ENCODE assay signal across 1 cellular context in the genomic region with DNA sequence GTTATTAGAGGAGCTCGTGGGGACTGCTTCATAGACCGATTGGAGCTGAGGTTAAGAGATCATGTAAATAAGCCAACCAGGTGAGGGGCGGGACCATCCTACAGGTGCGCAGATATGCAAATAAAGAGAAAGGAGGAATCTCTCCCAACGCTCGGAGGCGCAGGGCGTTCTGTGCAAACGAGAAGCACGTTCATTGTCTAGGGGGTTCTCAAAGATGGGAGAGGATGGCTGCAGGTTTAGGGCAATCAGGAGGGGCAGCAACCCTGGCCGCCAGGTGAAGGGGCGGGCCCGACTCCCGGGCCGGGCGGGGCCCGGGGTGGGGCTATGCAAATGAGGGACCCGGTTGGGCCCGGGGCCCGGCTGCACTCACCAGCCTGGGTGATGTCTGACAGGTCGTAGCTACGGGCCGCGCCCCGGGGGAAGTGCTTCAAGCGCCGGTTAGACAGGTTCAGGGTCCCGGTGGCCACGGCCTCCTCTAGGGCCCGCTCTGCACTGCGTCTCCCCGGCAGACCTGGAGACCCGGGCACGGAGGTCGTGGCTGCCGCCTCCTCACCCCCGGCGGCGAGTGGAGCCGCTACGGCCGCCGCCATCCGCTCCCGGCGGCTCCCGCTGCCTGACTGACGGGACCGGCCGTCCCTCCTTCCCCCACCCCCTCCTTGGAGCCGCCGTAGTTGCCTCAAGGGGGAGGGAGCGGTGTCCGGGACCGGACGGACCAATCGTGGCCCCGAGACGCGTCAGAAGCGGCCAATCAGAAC.
TF ChIP-seq lines count a peak whose summit lies in the region.

A gene with protein sequence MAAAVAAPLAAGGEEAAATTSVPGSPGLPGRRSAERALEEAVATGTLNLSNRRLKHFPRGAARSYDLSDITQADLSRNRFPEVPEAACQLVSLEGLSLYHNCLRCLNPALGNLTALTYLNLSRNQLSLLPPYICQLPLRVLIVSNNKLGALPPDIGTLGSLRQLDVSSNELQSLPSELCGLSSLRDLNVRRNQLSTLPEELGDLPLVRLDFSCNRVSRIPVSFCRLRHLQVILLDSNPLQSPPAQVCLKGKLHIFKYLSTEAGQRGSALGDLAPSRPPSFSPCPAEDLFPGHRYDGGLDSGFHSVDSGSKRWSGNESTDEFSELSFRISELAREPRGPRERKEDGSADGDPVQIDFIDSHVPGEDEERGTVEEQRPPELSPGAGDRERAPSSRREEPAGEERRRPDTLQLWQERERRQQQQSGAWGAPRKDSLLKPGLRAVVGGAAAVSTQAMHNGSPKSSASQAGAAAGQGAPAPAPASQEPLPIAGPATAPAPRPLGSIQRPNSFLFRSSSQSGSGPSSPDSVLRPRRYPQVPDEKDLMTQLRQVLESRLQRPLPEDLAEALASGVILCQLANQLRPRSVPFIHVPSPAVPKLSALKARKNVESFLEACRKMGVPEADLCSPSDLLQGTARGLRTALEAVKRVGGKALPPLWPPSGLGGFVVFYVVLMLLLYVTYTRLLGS (minus strand): TSS at position 619 of the 755 bp plus-strand sequence. CDS start 29 bp downstream, at position 590.

TF ChIP-seq in K562, 482 proteins besides CTCF, POLR2A, EP300 and RAD21 (continued from another document and continues in another):
- TF ChIP-seq, protein P1, sequence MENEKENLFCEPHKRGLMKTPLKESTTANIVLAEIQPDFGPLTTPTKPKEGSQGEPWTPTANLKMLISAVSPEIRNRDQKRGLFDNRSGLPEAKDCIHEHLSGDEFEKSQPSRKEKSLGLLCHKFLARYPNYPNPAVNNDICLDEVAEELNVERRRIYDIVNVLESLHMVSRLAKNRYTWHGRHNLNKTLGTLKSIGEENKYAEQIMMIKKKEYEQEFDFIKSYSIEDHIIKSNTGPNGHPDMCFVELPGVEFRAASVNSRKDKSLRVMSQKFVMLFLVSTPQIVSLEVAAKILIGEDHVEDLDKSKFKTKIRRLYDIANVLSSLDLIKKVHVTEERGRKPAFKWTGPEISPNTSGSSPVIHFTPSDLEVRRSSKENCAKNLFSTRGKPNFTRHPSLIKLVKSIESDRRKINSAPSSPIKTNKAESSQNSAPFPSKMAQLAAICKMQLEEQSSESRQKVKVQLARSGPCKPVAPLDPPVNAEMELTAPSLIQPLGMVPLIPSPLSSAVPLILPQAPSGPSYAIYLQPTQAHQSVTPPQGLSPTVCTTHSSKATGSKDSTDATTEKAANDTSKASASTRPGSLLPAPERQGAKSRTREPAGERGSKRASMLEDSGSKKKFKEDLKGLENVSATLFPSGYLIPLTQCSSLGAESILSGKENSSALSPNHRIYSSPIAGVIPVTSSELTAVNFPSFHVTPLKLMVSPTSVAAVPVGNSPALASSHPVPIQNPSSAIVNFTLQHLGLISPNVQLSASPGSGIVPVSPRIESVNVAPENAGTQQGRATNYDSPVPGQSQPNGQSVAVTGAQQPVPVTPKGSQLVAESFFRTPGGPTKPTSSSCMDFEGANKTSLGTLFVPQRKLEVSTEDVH (IDR thresholded peaks at IDR 0.05; ENCODE audit: low read depth, partially characterized antibody): peak; percentile 24
- TF ChIP-seq RFX5 (IDR thresholded peaks at IDR 0.05; ENCODE audit: low read depth, low read length): no peak
- TF ChIP-seq TRIM24 (IDR thresholded peaks at IDR 0.05): peak in 1 of 2 experiments; percentile 87; a peak in 2 of 4 replicates
- TF ChIP-seq, protein P2, sequence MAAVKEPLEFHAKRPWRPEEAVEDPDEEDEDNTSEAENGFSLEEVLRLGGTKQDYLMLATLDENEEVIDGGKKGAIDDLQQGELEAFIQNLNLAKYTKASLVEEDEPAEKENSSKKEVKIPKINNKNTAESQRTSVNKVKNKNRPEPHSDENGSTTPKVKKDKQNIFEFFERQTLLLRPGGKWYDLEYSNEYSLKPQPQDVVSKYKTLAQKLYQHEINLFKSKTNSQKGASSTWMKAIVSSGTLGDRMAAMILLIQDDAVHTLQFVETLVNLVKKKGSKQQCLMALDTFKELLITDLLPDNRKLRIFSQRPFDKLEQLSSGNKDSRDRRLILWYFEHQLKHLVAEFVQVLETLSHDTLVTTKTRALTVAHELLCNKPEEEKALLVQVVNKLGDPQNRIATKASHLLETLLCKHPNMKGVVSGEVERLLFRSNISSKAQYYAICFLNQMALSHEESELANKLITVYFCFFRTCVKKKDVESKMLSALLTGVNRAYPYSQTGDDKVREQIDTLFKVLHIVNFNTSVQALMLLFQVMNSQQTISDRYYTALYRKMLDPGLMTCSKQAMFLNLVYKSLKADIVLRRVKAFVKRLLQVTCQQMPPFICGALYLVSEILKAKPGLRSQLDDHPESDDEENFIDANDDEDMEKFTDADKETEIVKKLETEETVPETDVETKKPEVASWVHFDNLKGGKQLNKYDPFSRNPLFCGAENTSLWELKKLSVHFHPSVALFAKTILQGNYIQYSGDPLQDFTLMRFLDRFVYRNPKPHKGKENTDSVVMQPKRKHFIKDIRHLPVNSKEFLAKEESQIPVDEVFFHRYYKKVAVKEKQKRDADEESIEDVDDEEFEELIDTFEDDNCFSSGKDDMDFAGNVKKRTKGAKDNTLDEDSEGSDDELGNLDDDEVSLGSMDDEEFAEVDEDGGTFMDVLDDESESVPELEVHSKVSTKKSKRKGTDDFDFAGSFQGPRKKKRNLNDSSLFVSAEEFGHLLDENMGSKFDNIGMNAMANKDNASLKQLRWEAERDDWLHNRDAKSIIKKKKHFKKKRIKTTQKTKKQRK (IDR thresholded peaks at IDR 0.05; ENCODE audit: borderline replicate concordance, low read depth, low read length): no peak
- TF ChIP-seq, protein P3, sequence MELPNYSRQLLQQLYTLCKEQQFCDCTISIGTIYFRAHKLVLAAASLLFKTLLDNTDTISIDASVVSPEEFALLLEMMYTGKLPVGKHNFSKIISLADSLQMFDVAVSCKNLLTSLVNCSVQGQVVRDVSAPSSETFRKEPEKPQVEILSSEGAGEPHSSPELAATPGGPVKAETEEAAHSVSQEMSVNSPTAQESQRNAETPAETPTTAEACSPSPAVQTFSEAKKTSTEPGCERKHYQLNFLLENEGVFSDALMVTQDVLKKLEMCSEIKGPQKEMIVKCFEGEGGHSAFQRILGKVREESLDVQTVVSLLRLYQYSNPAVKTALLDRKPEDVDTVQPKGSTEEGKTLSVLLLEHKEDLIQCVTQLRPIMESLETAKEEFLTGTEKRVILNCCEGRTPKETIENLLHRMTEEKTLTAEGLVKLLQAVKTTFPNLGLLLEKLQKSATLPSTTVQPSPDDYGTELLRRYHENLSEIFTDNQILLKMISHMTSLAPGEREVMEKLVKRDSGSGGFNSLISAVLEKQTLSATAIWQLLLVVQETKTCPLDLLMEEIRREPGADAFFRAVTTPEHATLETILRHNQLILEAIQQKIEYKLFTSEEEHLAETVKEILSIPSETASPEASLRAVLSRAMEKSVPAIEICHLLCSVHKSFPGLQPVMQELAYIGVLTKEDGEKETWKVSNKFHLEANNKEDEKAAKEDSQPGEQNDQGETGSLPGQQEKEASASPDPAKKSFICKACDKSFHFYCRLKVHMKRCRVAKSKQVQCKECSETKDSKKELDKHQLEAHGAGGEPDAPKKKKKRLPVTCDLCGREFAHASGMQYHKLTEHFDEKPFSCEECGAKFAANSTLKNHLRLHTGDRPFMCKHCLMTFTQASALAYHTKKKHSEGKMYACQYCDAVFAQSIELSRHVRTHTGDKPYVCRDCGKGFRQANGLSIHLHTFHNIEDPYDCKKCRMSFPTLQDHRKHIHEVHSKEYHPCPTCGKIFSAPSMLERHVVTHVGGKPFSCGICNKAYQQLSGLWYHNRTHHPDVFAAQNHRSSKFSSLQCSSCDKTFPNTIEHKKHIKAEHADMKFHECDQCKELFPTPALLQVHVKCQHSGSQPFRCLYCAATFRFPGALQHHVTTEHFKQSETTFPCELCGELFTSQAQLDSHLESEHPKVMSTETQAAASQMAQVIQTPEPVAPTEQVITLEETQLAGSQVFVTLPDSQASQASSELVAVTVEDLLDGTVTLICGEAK (IDR thresholded peaks at IDR 0.05): no peak
- TF ChIP-seq, protein P3 (CRISPR knock-in tag; IDR thresholded peaks at IDR 0.05): no peak
- TF ChIP-seq, protein P4, sequence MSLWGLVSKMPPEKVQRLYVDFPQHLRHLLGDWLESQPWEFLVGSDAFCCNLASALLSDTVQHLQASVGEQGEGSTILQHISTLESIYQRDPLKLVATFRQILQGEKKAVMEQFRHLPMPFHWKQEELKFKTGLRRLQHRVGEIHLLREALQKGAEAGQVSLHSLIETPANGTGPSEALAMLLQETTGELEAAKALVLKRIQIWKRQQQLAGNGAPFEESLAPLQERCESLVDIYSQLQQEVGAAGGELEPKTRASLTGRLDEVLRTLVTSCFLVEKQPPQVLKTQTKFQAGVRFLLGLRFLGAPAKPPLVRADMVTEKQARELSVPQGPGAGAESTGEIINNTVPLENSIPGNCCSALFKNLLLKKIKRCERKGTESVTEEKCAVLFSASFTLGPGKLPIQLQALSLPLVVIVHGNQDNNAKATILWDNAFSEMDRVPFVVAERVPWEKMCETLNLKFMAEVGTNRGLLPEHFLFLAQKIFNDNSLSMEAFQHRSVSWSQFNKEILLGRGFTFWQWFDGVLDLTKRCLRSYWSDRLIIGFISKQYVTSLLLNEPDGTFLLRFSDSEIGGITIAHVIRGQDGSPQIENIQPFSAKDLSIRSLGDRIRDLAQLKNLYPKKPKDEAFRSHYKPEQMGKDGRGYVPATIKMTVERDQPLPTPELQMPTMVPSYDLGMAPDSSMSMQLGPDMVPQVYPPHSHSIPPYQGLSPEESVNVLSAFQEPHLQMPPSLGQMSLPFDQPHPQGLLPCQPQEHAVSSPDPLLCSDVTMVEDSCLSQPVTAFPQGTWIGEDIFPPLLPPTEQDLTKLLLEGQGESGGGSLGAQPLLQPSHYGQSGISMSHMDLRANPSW (CRISPR knock-in tag; IDR thresholded peaks at IDR 0.05): no peak
- TF ChIP-seq CEBPB (tag; IDR thresholded peaks at IDR 0.05): no peak
- no peak for TF ChIP-seq SMARCB1 (IDR thresholded peaks at IDR 0.05; ENCODE audit: insufficient read length, low read depth)
- TF ChIP-seq KLF16 (IDR thresholded peaks at IDR 0.05): peak; percentile 91; the same call in 1 of the 2 replicates
- TF ChIP-seq MCM3 (IDR thresholded peaks at IDR 0.05): no peak
- TF ChIP-seq FOXK2 (conservative IDR thresholded peaks at IDR 0.05 in 1 of 2, IDR thresholded peaks at IDR 0.05 in 1 of 2; ENCODE audit: low read depth in 2 of 2): no peak
- no peak for TF ChIP-seq STAT5B (CRISPR knock-in tag; IDR thresholded peaks at IDR 0.05)
- TF ChIP-seq KHSRP (IDR thresholded peaks at IDR 0.05): no peak
- no peak for TF ChIP-seq ELF1 (tag; IDR thresholded peaks at IDR 0.05)
- no peak for TF ChIP-seq HDAC6 (IDR thresholded peaks at IDR 0.05; ENCODE audit: low read depth, low read length)
- no peak for TF ChIP-seq FUS (optimal IDR thresholded peaks at IDR 0.05; ENCODE audit: low read depth, low read length)
- no peak; the same call in 1 of the 2 replicates for TF ChIP-seq SREBF1 (IDR thresholded peaks at IDR 0.05; ENCODE audit: borderline replicate concordance, low read depth, low read length)
- TF ChIP-seq ZBED1 (IDR thresholded peaks at IDR 0.05): peak; percentile 67; the same call in 1 of the 2 replicates
- TF ChIP-seq, protein P5, sequence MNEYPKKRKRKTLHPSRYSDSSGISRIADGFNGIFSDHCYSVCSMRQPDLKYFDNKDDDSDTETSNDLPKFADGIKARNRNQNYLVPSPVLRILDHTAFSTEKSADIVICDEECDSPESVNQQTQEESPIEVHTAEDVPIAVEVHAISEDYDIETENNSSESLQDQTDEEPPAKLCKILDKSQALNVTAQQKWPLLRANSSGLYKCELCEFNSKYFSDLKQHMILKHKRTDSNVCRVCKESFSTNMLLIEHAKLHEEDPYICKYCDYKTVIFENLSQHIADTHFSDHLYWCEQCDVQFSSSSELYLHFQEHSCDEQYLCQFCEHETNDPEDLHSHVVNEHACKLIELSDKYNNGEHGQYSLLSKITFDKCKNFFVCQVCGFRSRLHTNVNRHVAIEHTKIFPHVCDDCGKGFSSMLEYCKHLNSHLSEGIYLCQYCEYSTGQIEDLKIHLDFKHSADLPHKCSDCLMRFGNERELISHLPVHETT (CRISPR knock-in tag; conservative IDR thresholded peaks at IDR 0.05 in 1 of 2, IDR thresholded peaks at IDR 0.05 in 1 of 2): peak in 1 of 2 experiments; percentile 97; a peak in 2 of 4 replicates
- TF ChIP-seq SUPT5H (IDR thresholded peaks at IDR 0.05): peak; percentile 99
- peak; percentile 54; the same call in 1 of the 2 replicates for TF ChIP-seq ZNF24 (IDR thresholded peaks at IDR 0.05)
- peak; percentile 99 for TF ChIP-seq POLR2G (IDR thresholded peaks at IDR 0.05; ENCODE audit: low read depth, low read length)
- TF ChIP-seq MCM5 (IDR thresholded peaks at IDR 0.05; ENCODE audit: low read depth): no peak
- TF ChIP-seq, protein P6, sequence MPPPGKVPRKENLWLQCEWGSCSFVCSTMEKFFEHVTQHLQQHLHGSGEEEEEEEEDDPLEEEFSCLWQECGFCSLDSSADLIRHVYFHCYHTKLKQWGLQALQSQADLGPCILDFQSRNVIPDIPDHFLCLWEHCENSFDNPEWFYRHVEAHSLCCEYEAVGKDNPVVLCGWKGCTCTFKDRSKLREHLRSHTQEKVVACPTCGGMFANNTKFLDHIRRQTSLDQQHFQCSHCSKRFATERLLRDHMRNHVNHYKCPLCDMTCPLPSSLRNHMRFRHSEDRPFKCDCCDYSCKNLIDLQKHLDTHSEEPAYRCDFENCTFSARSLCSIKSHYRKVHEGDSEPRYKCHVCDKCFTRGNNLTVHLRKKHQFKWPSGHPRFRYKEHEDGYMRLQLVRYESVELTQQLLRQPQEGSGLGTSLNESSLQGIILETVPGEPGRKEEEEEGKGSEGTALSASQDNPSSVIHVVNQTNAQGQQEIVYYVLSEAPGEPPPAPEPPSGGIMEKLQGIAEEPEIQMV (tag; conservative IDR thresholded peaks at IDR 0.05; ENCODE audit: low read depth): no peak
- TF ChIP-seq, protein P7, sequence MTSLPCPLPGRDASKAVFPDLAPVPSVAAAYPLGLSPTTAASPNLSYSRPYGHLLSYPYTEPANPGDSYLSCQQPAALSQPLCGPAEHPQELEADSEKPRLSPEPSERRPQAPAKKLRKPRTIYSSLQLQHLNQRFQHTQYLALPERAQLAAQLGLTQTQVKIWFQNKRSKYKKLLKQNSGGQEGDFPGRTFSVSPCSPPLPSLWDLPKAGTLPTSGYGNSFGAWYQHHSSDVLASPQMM (CRISPR knock-in tag; IDR thresholded peaks at IDR 0.05): no peak
